ENCODE assay signal across 29 cellular contexts in genomic region chr10:120347644-120348043, GRCh38.
"Had no signal": no experiment of that assay in that cellular context is flagged by ENCODE, and none has a peak within 500 bp of the region (broad histone marks: within the 10 kb centered on the region; RNA-seq: fewer than 3 reads in every experiment).

No MANE protein-coding gene starts in this region.

- H3K9me3 ChIP-seq: colonic mucosa, esophagus squamous epithelium had no signal

- H3K27ac ChIP-seq: brain microvascular endothelial cell, colonic mucosa, epithelial cell of prostate, esophagus squamous epithelium, gastroesophageal sphincter, WERI-Rb-1 had no signal

- H3K27ac Mint-ChIP-seq: activated B cell treated with CpG ODN at 0.5 μM for 24 hours; activated CD8-positive, alpha-beta T cell treated with anti-CD3 and anti-CD28 coated beads for 36 hours; activated naive CD8-positive, alpha-beta T cell; activated T-helper 17 cell treated with anti-CD3 and anti-CD28 coated beads, Interleukin-2, amount 50 U/mL, for 72 hours; T-helper 17 cell; T-helper 2 cell treated with Interferon-gamma antibody and Interleukin-4, amounts not matched to agents 5 μg/mL and 100 μg/mL, for 36 hours had no signal

- H3K36me3 Mint-ChIP-seq: activated naive CD8-positive, alpha-beta T cell had no signal

- H3K4me1 ChIP-seq: colonic mucosa, esophagus squamous epithelium, gastroesophageal sphincter had no signal

- H3K36me3 ChIP-seq: brain microvascular endothelial cell, colonic mucosa, esophagus squamous epithelium, gastroesophageal sphincter, WERI-Rb-1 had no signal

- H3K27me3 ChIP-seq: brain microvascular endothelial cell, colonic mucosa, esophagus squamous epithelium had no signal

- H3K4me3 Mint-ChIP-seq: activated B cell treated with CpG ODN at 0.5 μM for 24 hours; activated CD8-positive, alpha-beta T cell treated with anti-CD3 and anti-CD28 coated beads for 36 hours; activated naive CD8-positive, alpha-beta T cell; activated T-cell treated with anti-CD3 and anti-CD28 coated beads, Interleukin-2, amount 50 U/mL, for 4 hours; activated T-helper 17 cell treated with anti-CD3 and anti-CD28 coated beads, Interleukin-2, amount 50 U/mL, for 72 hours; central memory CD8-positive, alpha-beta T cell; T-helper 17 cell; T-helper 2 cell treated with Interferon-gamma antibody and Interleukin-4, amounts not matched to agents 5 μg/mL and 100 μg/mL, for 36 hours had no signal

- ATAC-seq: activated CD4-positive, CD25-positive, alpha-beta regulatory T cell treated with anti-CD3 and anti-CD28 coated beads, Interleukin-2, amount 50 U/mL, for 24 hours; activated CD8-positive, alpha-beta T cell treated with anti-CD3 and anti-CD28 coated beads for 36 hours; activated T-cell treated with anti-CD3 and anti-CD28 coated beads, Interleukin-2, amount 50 U/mL, for 4 hours; activated T-helper 17 cell treated with anti-CD3 and anti-CD28 coated beads, Interleukin-2, amount 50 U/mL, for 72 hours; gastroesophageal sphincter; T-helper 17 cell had no signal

- H3K4me1 Mint-ChIP-seq: activated B cell treated with CpG ODN at 0.5 μM for 24 hours; activated T-helper 17 cell treated with anti-CD3 and anti-CD28 coated beads, Interleukin-2, amount 50 U/mL, for 72 hours; central memory CD8-positive, alpha-beta T cell had no signal

- H3K4me3 ChIP-seq: colonic mucosa, esophagus squamous epithelium, gastroesophageal sphincter had no signal

- DNase-seq: activated B cell treated with CpG ODN at 0.5 μM for 24 hours; activated CD4-positive, alpha-beta T cell treated with anti-CD3 and anti-CD28 coated beads for 48 hours; activated CD4-positive, alpha-beta T cell treated with anti-CD3 and anti-CD28 coated beads, Interleukin-2, amount 50 U/mL, for 1 hour; activated CD4-positive, alpha-beta T cell treated with anti-CD3 and anti-CD28 coated beads, Interleukin-2, amount 50 U/mL, for 48 hours; activated CD8-positive, alpha-beta memory T cell treated with anti-CD3 and anti-CD28 coated beads for 24 hours; activated CD8-positive, alpha-beta T cell treated with anti-CD3 and anti-CD28 coated beads for 36 hours; activated effector memory CD4-positive, alpha-beta T cell treated with Interleukin-2 at 50 U/mL for 16 hours; activated gamma-delta T cell treated with Interleukin-2 at 50 U/mL for 16 hours; activated naive CD4-positive, alpha-beta T cell treated with anti-CD3 and anti-CD28 coated beads, Interleukin-2, amount 50 U/mL, for 16 hours; activated naive CD4-positive, alpha-beta T cell treated with Interleukin-2 at 50 U/mL for 16 hours; activated T-cell treated with anti-CD3 and anti-CD28 coated beads, Interleukin-2, amount 50 U/mL, for 4 hours; amniotic stem cell; anterior cingulate cortex; brain microvascular endothelial cell; colonic mucosa; effector memory CD4-positive, alpha-beta T cell; esophagus squamous epithelium; foreskin melanocyte; T-helper 1 cell; T-helper 17 cell; T1000; WERI-Rb-1 had no signal

- H3K9me3 Mint-ChIP-seq: activated B cell treated with CpG ODN at 0.5 μM for 24 hours; activated CD8-positive, alpha-beta T cell treated with anti-CD3 and anti-CD28 coated beads for 36 hours; activated T-cell treated with anti-CD3 and anti-CD28 coated beads, Interleukin-2, amount 50 U/mL, for 4 hours; activated T-helper 17 cell treated with anti-CD3 and anti-CD28 coated beads, Interleukin-2, amount 50 U/mL, for 72 hours; central memory CD8-positive, alpha-beta T cell; T-helper 2 cell treated with Interferon-gamma antibody and Interleukin-4, amounts not matched to agents 5 μg/mL and 100 μg/mL, for 36 hours had no signal
